In the genomic region with DNA sequence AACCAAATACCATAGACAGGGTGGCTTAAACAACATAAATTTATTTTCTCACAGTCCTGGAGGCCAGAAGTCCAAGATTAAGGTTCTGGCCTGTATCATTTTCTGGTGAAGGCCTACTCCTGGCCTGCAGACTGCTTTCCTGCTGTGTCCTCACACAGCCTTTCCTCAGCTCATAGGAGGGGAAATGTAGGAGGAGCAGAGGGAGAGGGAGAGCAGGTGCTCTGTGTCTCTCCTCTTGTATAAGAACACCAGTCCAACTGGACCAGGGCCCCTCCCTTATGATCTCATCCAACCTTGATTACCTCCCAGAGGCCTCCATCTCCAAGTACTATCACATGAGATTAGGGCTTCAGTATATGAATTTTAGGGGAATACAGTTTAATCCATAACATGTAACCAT, we compare ENCODE assay signal across 16 cellular contexts. TPM values are rescaled to one million over a fixed set of nuclear protein-coding genes. Genes with fewer than 3 reads are reported as not detected.
DNase-seq lines count a peak whose midpoint lies in the region; ATAC-seq and TF ChIP-seq lines count a peak whose summit lies in the region.
"Had no signal": no experiment of that assay in that cellular context is flagged by ENCODE, and none has a peak within 500 bp of the region (broad histone marks: within the 10 kb centered on the region; RNA-seq: fewer than 3 reads in every experiment).

No MANE protein-coding gene starts in this region.

- H3K27me3 ChIP-seq in foreskin keratinocyte, result no peaks in the 10 kb centered on the region
- H3K27me3 ChIP-seq in gastrocnemius medialis, result no peaks in the 10 kb centered on the region
- H3K27me3 ChIP-seq in effector memory CD4-positive, alpha-beta T cell (replicated peaks; ENCODE audit: control insufficient read depth, insufficient read depth, low read length, poor library complexity, severe bottlenecking), result no peaks in the 10 kb centered on the region

- TF ChIP-seq CTCF in foreskin keratinocyte (conservative IDR thresholded peaks at IDR 0.05) (no peak), gastrocnemius medialis (IDR thresholded peaks at IDR 0.05 in 4 of 5, conservative IDR thresholded peaks at IDR 0.05 in 1 of 5) (no peak)

- H3K4me1 Mint-ChIP-seq in activated T-cell treated with anti-CD3 and anti-CD28 coated beads, Interleukin-2, amount 50 U/mL, for 72 hours (ENCODE audit: low read depth), result peaks cover 20% of the 10 kb centered on the region

- peak; percentile 52 for DNase-seq in DMS 273 (lab: John Stamatoyannopoulos, UW; ENCODE audit: unreplicated experiment)
- no peak for DNase-seq in DMS 273 treated with DMSO at 0.1 percent for 48 hours (lab: John Stamatoyannopoulos, UW)
- DNase-seq in NCI-H510A treated with DMSO at 0.1 percent for 48 hours (lab: John Stamatoyannopoulos, UW), result peak; percentile 82
- no peak for DNase-seq in foreskin keratinocyte
- peak in 1 of 2 donors; percentile 41 for DNase-seq in gastrocnemius medialis
- DNase-seq in stimulated activated naive CD4-positive, alpha-beta T cell treated with Interleukin-2 at 50 U/mL for 16 hours (lab: John Stamatoyannopoulos, UW), result no peak
- DNase-seq in effector memory CD4-positive, alpha-beta T cell, result no peak
- DNase-seq in activated T-cell treated with anti-CD3 and anti-CD28 coated beads, Interleukin-2, amount 50 U/mL, for 72 hours, result no peak
- DNase-seq: activated naive CD4-positive, alpha-beta T cell treated with anti-CD3 and anti-CD28 coated beads for 36 hours; naive B cell; NCI-H1048; stimulated activated CD4-positive, alpha-beta T cell treated with anti-CD3 and anti-CD28 coated beads, Interleukin-4, amount 100 ng/mL, for 4 hours had no signal

- H3K9me3 ChIP-seq in gastrocnemius medialis, result no peaks in the 10 kb centered on the region
- H3K9me3 ChIP-seq in effector memory CD4-positive, alpha-beta T cell (ENCODE audit: control insufficient read depth, low read length), result no peaks in the 10 kb centered on the region

- no peak overlapping the region for H3K4me3 ChIP-seq in gastrocnemius medialis
- H3K4me3 ChIP-seq in effector memory CD4-positive, alpha-beta T cell (ENCODE audit: insufficient read depth, low read depth, low read length, poor library complexity, severe bottlenecking), result no peak overlapping the region

- in situ Hi-C loops in gastrocnemius medialis (cut with MboI; ENCODE audit: low sequenced_read_pairs in 4 of 4), result no loop called here

- H3K4me1 ChIP-seq in foreskin keratinocyte, result peaks cover 4% of the 10 kb centered on the region
- H3K4me1 ChIP-seq in gastrocnemius medialis, result peaks cover 57 to 61% of the 10 kb centered on the region in 2 donors
- H3K4me1 ChIP-seq in effector memory CD4-positive, alpha-beta T cell (ENCODE audit: control insufficient read depth, insufficient read depth, low read length, poor library complexity, severe bottlenecking), result no peaks in the 10 kb centered on the region

- no peak overlapping the region for H3K27ac Mint-ChIP-seq in activated T-cell treated with anti-CD3 and anti-CD28 coated beads, Interleukin-2, amount 50 U/mL, for 72 hours
- H3K27ac Mint-ChIP-seq: activated naive CD4-positive, alpha-beta T cell treated with anti-CD3 and anti-CD28 coated beads for 36 hours; stimulated activated memory B cell treated with anti-CD40 and anti-IgM and Interleukin-4, amounts not matched to agents 10 μg/mL and 1 μg/mL and 100 μg/mL, for 72 hours had no signal

- H3K9me3 Mint-ChIP-seq in activated T-cell treated with anti-CD3 and anti-CD28 coated beads, Interleukin-2, amount 50 U/mL, for 72 hours, result peaks cover 0 to 1% of the 10 kb centered on the region in 2 donors
- H3K9me3 Mint-ChIP-seq: activated naive CD4-positive, alpha-beta T cell treated with anti-CD3 and anti-CD28 coated beads for 36 hours; naive B cell; stimulated activated memory B cell treated with anti-CD40 and anti-IgM and Interleukin-4, amounts not matched to agents 10 μg/mL and 1 μg/mL and 100 μg/mL, for 72 hours had no signal

- H3K36me3 ChIP-seq in gastrocnemius medialis, result no peaks in the 10 kb centered on the region
- no peaks in the 10 kb centered on the region for H3K36me3 ChIP-seq in effector memory CD4-positive, alpha-beta T cell (ENCODE audit: control insufficient read depth, insufficient read depth, low read length)

- H3K27ac ChIP-seq in foreskin keratinocyte (no peak overlapping the region), gastrocnemius medialis (peak overlapping the region in 3 of 4 donors; percentile 24 to 60 (median 24))
- H3K27ac ChIP-seq in effector memory CD4-positive, alpha-beta T cell (ENCODE audit: insufficient read depth, low read length, poor library complexity, severe bottlenecking), result no peak overlapping the region
- H3K27ac ChIP-seq: 22Rv1, C4-2B had no signal

- intact Hi-C loops in gastrocnemius medialis (cut with DNase I; ENCODE audit: low total_unique reads), result no loop called here

- no peaks in the 10 kb centered on the region for H3K36me3 Mint-ChIP-seq in activated T-cell treated with anti-CD3 and anti-CD28 coated beads, Interleukin-2, amount 50 U/mL, for 72 hours (ENCODE audit: insufficient read depth in 2 of 2)
- H3K36me3 Mint-ChIP-seq: naive B cell had no signal

- no peak overlapping the region for H3K4me3 Mint-ChIP-seq in activated T-cell treated with anti-CD3 and anti-CD28 coated beads, Interleukin-2, amount 50 U/mL, for 72 hours
- H3K4me3 Mint-ChIP-seq: activated naive CD4-positive, alpha-beta T cell treated with anti-CD3 and anti-CD28 coated beads for 36 hours; stimulated activated memory B cell treated with anti-CD40 and anti-IgM and Interleukin-4, amounts not matched to agents 10 μg/mL and 1 μg/mL and 100 μg/mL, for 72 hours had no signal

- H3K27me3 Mint-ChIP-seq in activated T-cell treated with anti-CD3 and anti-CD28 coated beads, Interleukin-2, amount 50 U/mL, for 72 hours (ENCODE audit: low read depth), result no peaks in the 10 kb centered on the region
- H3K27me3 Mint-ChIP-seq: naive B cell; stimulated activated memory B cell treated with anti-CD40 and anti-IgM and Interleukin-4, amounts not matched to agents 10 μg/mL and 1 μg/mL and 100 μg/mL, for 72 hours had no signal

- no peak for TF ChIP-seq POLR2A in gastrocnemius medialis (IDR thresholded peaks at IDR 0.05)

- ATAC-seq in foreskin keratinocyte, result peak; percentile 61
- peak in 1 of 2 donors; percentile 89 for ATAC-seq in gastrocnemius medialis
- no peak for ATAC-seq in activated T-cell treated with anti-CD3 and anti-CD28 coated beads, Interleukin-2, amount 50 U/mL, for 72 hours (replicated peaks in 1 of 2)
- ATAC-seq: SK-N-SH treated with all-trans-retinoic acid at 6 μM for 48 hours; stimulated activated memory B cell treated with anti-CD40 and anti-IgM and Interleukin-4, amounts not matched to agents 10 μg/mL and 1 μg/mL and 100 μg/mL, for 72 hours had no signal

RNA-seq across cellular contexts. Expression of gene RAPGEF2, which starts 34.3 kb away (rescaled TPM):
- total RNA-seq in foreskin keratinocyte (18.9 and 19.4 TPM in 2 replicates), gastrocnemius medialis (10 to 100 TPM; 32.9 to 42.3 (median 38.7) TPM)
- 1.8 TPM in 2 replicates for polyA plus RNA-seq in foreskin keratinocyte
- total RNA-seq in activated T-cell treated with anti-CD3 and anti-CD28 coated beads, Interleukin-2, amount 50 U/mL, for 72 hours, result 10 to 100 TPM; 13.6 to 21.3 TPM

Comparison
In these comparisons a context has a peak if more than half of its experiments do, and no peak if none do; other contexts are left out.
1. DNase-seq: peak in DMS 273 (single experiment) and NCI-H510A treated with DMSO at 0.1 percent for 48 hours (single experiment); none in DMS 273 treated with DMSO at 0.1 percent for 48 hours (single experiment), foreskin keratinocyte (0 of 2), stimulated activated naive CD4-positive, alpha-beta T cell treated with Interleukin-2 at 50 U/mL for 16 hours (single experiment), effector memory CD4-positive, alpha-beta T cell (0 of 3) and activated T-cell treated with anti-CD3 and anti-CD28 coated beads, Interleukin-2, amount 50 U/mL, for 72 hours (0 of 2).
2. H3K27ac ChIP-seq: peak in gastrocnemius medialis (3 of 4); none in foreskin keratinocyte (single experiment) and effector memory CD4-positive, alpha-beta T cell (single experiment).